7 cellular contexts compared by ENCODE assay signal in the genomic region with DNA sequence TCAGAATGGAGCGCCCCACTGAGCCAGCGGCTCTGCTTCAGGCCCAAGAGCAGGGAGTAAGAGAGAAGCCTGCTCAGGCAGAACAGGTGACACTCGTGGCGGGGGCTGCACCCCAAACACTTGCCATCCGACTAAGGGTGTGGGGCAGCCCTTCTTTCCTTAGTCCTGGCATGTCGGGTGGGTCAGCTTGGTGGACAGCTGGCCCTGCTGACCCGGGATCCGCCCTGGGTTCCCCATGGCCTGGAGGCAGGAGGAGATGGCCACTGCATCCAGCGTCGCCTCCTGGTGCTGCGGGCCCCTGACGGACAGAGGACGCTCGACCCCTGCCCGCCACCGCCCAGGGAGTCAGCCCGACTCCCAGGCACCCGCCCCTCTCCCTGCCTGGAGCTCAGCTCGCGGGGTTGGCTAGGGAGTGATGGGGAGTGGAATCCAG. TPM values are rescaled to one million over a fixed set of nuclear protein-coding genes. Genes with fewer than 3 reads are reported as not detected.
DNase-seq lines count a peak whose midpoint lies in the region; ATAC-seq, FAIRE-seq and TF ChIP-seq lines count a peak whose summit lies in the region.
"Had no signal": no experiment of that assay in that cellular context is flagged by ENCODE, and none has a peak within 500 bp of the region (broad histone marks: within the 10 kb centered on the region; RNA-seq: fewer than 3 reads in every experiment).

No MANE protein-coding gene starts in this region.

- no peaks in the 10 kb centered on the region for H3K79me2 ChIP-seq in neural progenitor cell (ENCODE audit: low read depth)

- peak overlapping the region; percentile 92 for H2AFZ ChIP-seq in neural progenitor cell (replicated peaks)

- H3K27ac ChIP-seq in neural progenitor cell = no peak overlapping the region

- peaks cover 6% of the 10 kb centered on the region for H4K20me1 ChIP-seq in neural progenitor cell (ENCODE audit: low read depth)

- peak overlapping the region; percentile 49 for H3K4me3 ChIP-seq in HAP-1
- peak overlapping the region; percentile 68 for H3K4me3 ChIP-seq in bronchial epithelial cell (ENCODE audit: low read depth, low read length)
- H3K4me3 ChIP-seq in neural progenitor cell = peak overlapping the region; percentile 67

- H3K36me3 ChIP-seq in HAP-1 (replicated peaks) = no peaks in the 10 kb centered on the region
- H3K36me3 ChIP-seq in bronchial epithelial cell (ENCODE audit: control insufficient read depth, insufficient read depth, low read length) = no peaks in the 10 kb centered on the region
- no peaks in the 10 kb centered on the region for H3K36me3 ChIP-seq in neural progenitor cell

- TF ChIP-seq CTCF in bronchial epithelial cell (IDR thresholded peaks at IDR 0.05; ENCODE audit: insufficient read depth, low read length, severe bottlenecking) (no peak), neural progenitor cell (IDR thresholded peaks at IDR 0.05) (no peak)

- H3K4me1 ChIP-seq in HAP-1 = peaks cover 31% of the 10 kb centered on the region
- peaks cover 9% of the 10 kb centered on the region for H3K4me1 ChIP-seq in neural progenitor cell

- peak overlapping the region; percentile 98 for H3K4me2 ChIP-seq in neural progenitor cell

- H3K27ac Mint-ChIP-seq in neural progenitor cell = no peak overlapping the region

- no peak overlapping the region for H3K9ac ChIP-seq in neural progenitor cell

- ATAC-seq in GM21576 (IDR thresholded peaks at IDR 0.05; ENCODE audit: unreplicated experiment) = no peak
- ATAC-seq in HG02588 (IDR thresholded peaks at IDR 0.05; ENCODE audit: unreplicated experiment) = no peak

- H3K4me1 Mint-ChIP-seq in neural progenitor cell = peaks cover 17% of the 10 kb centered on the region

- H3F3A ChIP-seq in neural progenitor cell (ENCODE audit: low read depth) = peaks cover 21% of the 10 kb centered on the region

- H3K9me3 Mint-ChIP-seq in neural progenitor cell = no peaks in the 10 kb centered on the region

- H3K27me3 ChIP-seq in HAP-1 (ENCODE audit: low read depth) (no peaks in the 10 kb centered on the region), bronchial epithelial cell (ENCODE audit: control insufficient read depth, insufficient read depth, low read length) (no peaks in the 10 kb centered on the region), neural progenitor cell (peaks cover 63% of the 10 kb centered on the region)

- H3K27me3 Mint-ChIP-seq in neural progenitor cell (ENCODE audit: insufficient read depth, low read depth) = peaks cover 12% of the 10 kb centered on the region

- H3K36me3 Mint-ChIP-seq in neural progenitor cell = no peaks in the 10 kb centered on the region

- in situ Hi-C loops in HAP-1 (cut with MboI; ENCODE audit: low sequenced_read_pairs) = no loop called here

- FAIRE-seq in bronchial epithelial cell (lab: Jason Lieb, UNC) = no peak

- peak overlapping the region; percentile 87 for H3K4me3 Mint-ChIP-seq in neural progenitor cell

- H3K9me3 ChIP-seq in HAP-1 (no peaks in the 10 kb centered on the region), neural progenitor cell (ENCODE audit: low read depth) (no peaks in the 10 kb centered on the region)

- no peak for DNase-seq in HAP-1 (ENCODE audit: low spot score in 2 of 2)
- no peak for DNase-seq in bronchial epithelial cell (ENCODE audit: low read depth)
- DNase-seq in neural progenitor cell (ENCODE audit: low spot score) = no peak
- no peak for DNase-seq in cortex of kidney (lab: John Stamatoyannopoulos, UW)

RNA-seq across cellular contexts. Expression of a gene that starts 1.2 kb away (rescaled TPM):
- total RNA-seq in bronchial epithelial cell = 5.0 and 9.6 TPM in 2 replicates
- 4.6 and 8.2 TPM in 2 replicates for total RNA-seq in neural progenitor cell (ENCODE audit: low replicate concordance)

RNA-seq across cellular contexts. Expression of a gene that starts 4.7 kb away (rescaled TPM):
- total RNA-seq in bronchial epithelial cell = 44.8 and 49.0 TPM in 2 replicates
- total RNA-seq in neural progenitor cell (ENCODE audit: low replicate concordance) = 77.4 and 91.9 TPM in 2 replicates

RNA-seq across cellular contexts. Expression of a gene that starts 16.1 kb away (rescaled TPM):
- total RNA-seq in bronchial epithelial cell (20.5 and 32.6 TPM in 2 replicates), neural progenitor cell (ENCODE audit: low replicate concordance) (28.0 and 28.8 TPM in 2 replicates)

RNA-seq across cellular contexts. Expression of a gene that starts 20.0 kb away (rescaled TPM):
- 16.8 and 23.2 TPM in 2 replicates for total RNA-seq in bronchial epithelial cell
- 9.3 and 20.5 TPM in 2 replicates for total RNA-seq in neural progenitor cell (ENCODE audit: low replicate concordance)

RNA-seq across cellular contexts. Expression of a gene that starts 30.7 kb away (rescaled TPM):
- not detected in 2 replicates for total RNA-seq in bronchial epithelial cell
- 0.62 TPM in 1 of 2 replicates, not detected in the other for total RNA-seq in neural progenitor cell (ENCODE audit: low replicate concordance)
- total RNA-seq: dermis microvascular lymphatic vessel endothelial cell had no signal
